In genomic region chr17:8150194-8151119, GRCh38 we compare ENCODE assay signal across 7 cellular contexts. TPM values are rescaled to one million over a fixed set of nuclear protein-coding genes. Genes with fewer than 3 reads are reported as not detected.
DNase-seq lines count a peak whose midpoint lies in the region; ATAC-seq and TF ChIP-seq lines count a peak whose summit lies in the region.
"Had no signal": no experiment of that assay in that cellular context is flagged by ENCODE, and none has a peak within 500 bp of the region (broad histone marks: within the 10 kb centered on the region; RNA-seq: fewer than 3 reads in every experiment).

No MANE protein-coding gene starts in this region.

- H3K36me3 Mint-ChIP-seq in IgD-negative memory B cell = peaks cover 8% of the 10 kb centered on the region

- peaks cover 5% of the 10 kb centered on the region for H3K27me3 Mint-ChIP-seq in IgD-negative memory B cell

- H3K9me3 Mint-ChIP-seq in IgD-negative memory B cell = no peaks in the 10 kb centered on the region

- H3K4me3 Mint-ChIP-seq in IgD-negative memory B cell = peak overlapping the region in 3 of 4 donors; percentile 52 to 95 (median 95)

- peaks cover 21 to 68% of the 10 kb centered on the region in 2 donors for H3K36me3 ChIP-seq in gastrocnemius medialis

- no peaks in the 10 kb centered on the region for H3K27me3 ChIP-seq in gastrocnemius medialis

- peak overlapping the region; percentile 69 to 97 (median 84) for H3K4me3 ChIP-seq in gastrocnemius medialis

- in situ Hi-C loops in gastrocnemius medialis (cut with MboI; ENCODE audit: low sequenced_read_pairs in 4 of 4) = loop anchor here in 1 of 4 donors (5.0 kb wide), 1 partner anchor 308 kb away; no protein-coding TSS in a partner anchor

- TF ChIP-seq CTCF in gastrocnemius medialis (IDR thresholded peaks at IDR 0.05 in 4 of 5, conservative IDR thresholded peaks at IDR 0.05 in 1 of 5) = no peak
- no peak for TF ChIP-seq CTCF in omental fat pad (IDR thresholded peaks at IDR 0.05)

- H3K4me1 Mint-ChIP-seq in IgD-negative memory B cell = peaks cover 17 to 30% (median 28%) of the 10 kb centered on the region in 3 donors

- H3K27ac Mint-ChIP-seq in IgD-negative memory B cell = peak overlapping the region in 2 of 3 donors; percentile 93 to 100

- DNase-seq in gastrocnemius medialis (no peak), HK-2 (ENCODE audit: unreplicated experiment) (no peak), omental fat pad (ENCODE audit: low spot score) (no peak), NCI-H2029 (lab: John Stamatoyannopoulos, UW) (no peak)
- DNase-seq: NCI-H1436 treated with DMSO at 0.1 percent for 48 hours had no signal

- peak overlapping the region; percentile 100 for H3K27ac ChIP-seq in cingulate gyrus (ENCODE audit: low read depth, low read length)
- H3K27ac ChIP-seq in gastrocnemius medialis = peak overlapping the region; percentile 98 to 100 (median 100)

- intact Hi-C loops in gastrocnemius medialis (cut with DNase I; ENCODE audit: low total_unique reads) = loop anchor here (1.0 to 10.0 kb wide), 5 partner anchors 9 to 908 kb away; partner anchors contain the start of genes CD68, GABARAP and SLC2A4

- ATAC-seq in gastrocnemius medialis = no peak
- ATAC-seq in omental fat pad (ENCODE audit: low FRiP score) = no peak

- H3K9me3 ChIP-seq in gastrocnemius medialis = no peaks in the 10 kb centered on the region

- peaks cover 55 to 58% of the 10 kb centered on the region in 2 donors for H3K4me1 ChIP-seq in gastrocnemius medialis

- no peak for TF ChIP-seq POLR2A in gastrocnemius medialis (IDR thresholded peaks at IDR 0.05)

RNA-seq across cellular contexts. Expression of gene PER1, which starts 1.7 kb away (rescaled TPM):
- polyA plus RNA-seq in IgD-negative memory B cell = 12.6 TPM
- total RNA-seq in gastrocnemius medialis (100 to 1,000 TPM; 105 to 263 (median 164) TPM), omental fat pad (100 to 1,000 TPM in 2 of 4 donors, 10 to 100 TPM in 2; 78.8 to 169 (median 122) TPM)

RNA-seq across cellular contexts. Expression of gene VAMP2, which starts 12.3 kb away (rescaled TPM):
- polyA plus RNA-seq in IgD-negative memory B cell = 83.7 TPM
- total RNA-seq in gastrocnemius medialis (10 to 100 TPM; 10.9 to 37.0 (median 25.7) TPM), omental fat pad (10 to 100 TPM; 16.8 to 42.1 (median 21.2) TPM)

RNA-seq across cellular contexts. Expression of gene TMEM107, which starts 25.7 kb away (rescaled TPM):
- polyA plus RNA-seq in IgD-negative memory B cell = 35.2 TPM
- total RNA-seq in gastrocnemius medialis (1 to 10 TPM in 3 of 4 donors, under 1 TPM in 1; 0.75 to 5.7 (median 3.1) TPM), omental fat pad (10 to 100 TPM; 10.9 to 78.4 (median 34.1) TPM)

RNA-seq across cellular contexts. Expression of gene HES7, which starts 26.6 kb away (rescaled TPM):
- polyA plus RNA-seq in IgD-negative memory B cell = not detected
- not detected for total RNA-seq in gastrocnemius medialis
- under 1 TPM in 1 of 4 donors, not detected in 3; 0.46 TPM for total RNA-seq in omental fat pad

RNA-seq across cellular contexts. Expression of gene ALOXE3, which starts 32.1 kb away (rescaled TPM):
- polyA plus RNA-seq in IgD-negative memory B cell = not detected
- total RNA-seq in gastrocnemius medialis (not detected), omental fat pad (under 1 TPM in 2 of 4 donors, not detected in 2; 0.09 to 0.24 TPM)
